In the genomic region with DNA sequence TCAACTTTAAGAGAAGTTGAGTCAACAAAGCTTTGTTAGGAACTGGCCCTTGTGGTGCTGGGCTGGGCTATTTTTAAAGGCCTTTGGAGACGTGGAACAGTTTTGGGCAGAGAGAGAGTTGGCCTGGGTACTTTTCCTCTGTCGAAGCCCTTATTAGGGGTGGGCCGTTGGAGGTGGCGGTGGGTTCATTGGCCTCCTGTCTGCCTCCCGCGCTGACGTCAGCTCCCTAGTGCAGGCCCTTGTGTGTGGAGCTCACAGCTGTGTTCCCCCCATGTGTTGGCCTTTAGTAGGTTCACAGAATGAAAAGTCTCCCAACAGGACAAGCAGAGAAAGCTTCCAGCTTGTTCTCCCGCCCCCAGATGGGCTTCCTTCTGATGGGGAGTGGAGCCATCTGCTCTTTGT, we compare ENCODE assay signal across 13 cellular contexts. TPM values are rescaled to one million over a fixed set of nuclear protein-coding genes. Genes with fewer than 3 reads are reported as not detected.
A peak's percentile ranks its signal among the peaks of the same experiment; 100 is the strongest.
DNase-seq lines count a peak whose midpoint lies in the region; ATAC-seq and TF ChIP-seq lines count a peak whose summit lies in the region.
"Had no signal": no experiment of that assay in that cellular context is flagged by ENCODE, and none has a peak within 500 bp of the region (broad histone marks: within the 10 kb centered on the region; RNA-seq: fewer than 3 reads in every experiment).

No MANE protein-coding gene starts in this region.

- H4K91ac ChIP-seq in H9 (ENCODE audit: insufficient read length, low read depth, low read length) = no peak overlapping the region

- no peak overlapping the region for H3K4ac ChIP-seq in H9 (ENCODE audit: low read depth, low read length)

- no peak overlapping the region for H3K27ac Mint-ChIP-seq in CD4-positive, alpha-beta T cell
- peak overlapping the region in 1 of 3 experiments; percentile 72; a peak in 1 of 7 replicates for H3K27ac Mint-ChIP-seq in H9
- H3K27ac Mint-ChIP-seq: activated naive CD8-positive, alpha-beta T cell treated with anti-CD3 and anti-CD28 coated beads, Interleukin-2, amount 10 ng/mL, durations not matched to agents 7 days and 5 days; IgD-negative memory B cell had no signal

- TF ChIP-seq CTCF in CD4-positive, alpha-beta T cell (IDR thresholded peaks at IDR 0.05) = no peak
- TF ChIP-seq CTCF in H9 (conservative IDR thresholded peaks at IDR 0.05) (no peak), gastroesophageal sphincter (IDR thresholded peaks at IDR 0.05) (peak in 2 of 4 experiments; percentile 5 to 25), prostate gland (IDR thresholded peaks at IDR 0.05) (no peak)

- no peaks in the 10 kb centered on the region for H3K36me3 Mint-ChIP-seq in CD4-positive, alpha-beta T cell (ENCODE audit: low read depth)
- no peaks in the 10 kb centered on the region; a peak in 1 of 7 replicates for H3K36me3 Mint-ChIP-seq in H9 (ENCODE audit: insufficient read depth in 1 of 3, low read depth in 3 of 3)
- H3K36me3 Mint-ChIP-seq: activated naive CD8-positive, alpha-beta T cell treated with anti-CD3 and anti-CD28 coated beads, Interleukin-2, amount 10 ng/mL, durations not matched to agents 7 days and 5 days; IgD-negative memory B cell had no signal

- H3K4me1 Mint-ChIP-seq in CD4-positive, alpha-beta T cell (ENCODE audit: low read depth) = peaks cover 10% of the 10 kb centered on the region
- peaks cover 10 to 40% of the 10 kb centered on the region in 2 experiments for H3K4me1 Mint-ChIP-seq in H9
- H3K4me1 Mint-ChIP-seq: activated naive CD8-positive, alpha-beta T cell treated with anti-CD3 and anti-CD28 coated beads, Interleukin-2, amount 10 ng/mL, durations not matched to agents 7 days and 5 days had no signal

- H3K9ac ChIP-seq in H9 (ENCODE audit: extremely low read depth, insufficient read length, low read length) = no peak overlapping the region

- no peak overlapping the region for H3K18ac ChIP-seq in H9 (ENCODE audit: insufficient read length, low read depth, low read length)

- no peak overlapping the region for H2BK15ac ChIP-seq in H9 (ENCODE audit: low read depth, low read length)

- no peaks in the 10 kb centered on the region for H4K20me1 ChIP-seq in H9 (ENCODE audit: control insufficient read depth, insufficient read depth, insufficient read length)

- H3T11ph ChIP-seq in H9 (ENCODE audit: low read length) = no peak overlapping the region

- H2AK5ac ChIP-seq in H9 (ENCODE audit: insufficient read length, low read length) = no peak overlapping the region

- H3K56ac ChIP-seq in H9 (ENCODE audit: insufficient read length, low read depth, low read length) = no peak overlapping the region

- no peak overlapping the region for H2BK20ac ChIP-seq in H9 (ENCODE audit: low read depth, low read length, poor library complexity, severe bottlenecking)

- H3K27me3 Mint-ChIP-seq in CD4-positive, alpha-beta T cell = peaks cover 23% of the 10 kb centered on the region
- peaks cover 12% of the 10 kb centered on the region for H3K27me3 Mint-ChIP-seq in H9 (ENCODE audit: low read depth)

- H2BK5ac ChIP-seq in H9 (ENCODE audit: insufficient read length, low read length) = no peak overlapping the region

- H3K14ac ChIP-seq in H9 (ENCODE audit: insufficient read depth, low read length) = 0 out of 2 replicates have a peak overlapping the region, but pooled peaks have one; percentile 29

- H3K4me1 ChIP-seq in H9 (ENCODE audit: insufficient read depth, low read length) (no peaks in the 10 kb centered on the region), gastroesophageal sphincter (peaks cover 0 to 75% (median 29%) of the 10 kb centered on the region in 3 donors), prostate gland (replicated peaks) (no peaks in the 10 kb centered on the region)

- no peak overlapping the region for H3K23ac ChIP-seq in H9 (ENCODE audit: insufficient read length, low read depth, low read length)

- no peak for DNase-seq in CD4-positive, alpha-beta T cell
- DNase-seq in H9 (no peak), prostate gland (ENCODE audit: low spot score) (no peak)
- no peak for DNase-seq in stimulated activated CD8-positive, alpha-beta memory T cell treated with anti-CD3 and anti-CD28 coated beads, Interleukin-4, amount 100 ng/mL, for 48 hours
- DNase-seq: activated naive CD8-positive, alpha-beta T cell treated with anti-CD3 and anti-CD28 coated beads, Interleukin-2, amount 10 ng/mL, durations not matched to agents 7 days and 5 days; NCI-H1092 had no signal

- peak; percentile 5 for TF ChIP-seq EP300 in gastroesophageal sphincter (IDR thresholded peaks at IDR 0.05)

- peaks cover 28% of the 10 kb centered on the region for H3K27me3 ChIP-seq in CD4-positive, alpha-beta T cell (ENCODE audit: control insufficient read depth, insufficient read depth, low read length)
- H3K27me3 ChIP-seq in H9 (ENCODE audit: insufficient read depth, low read length) = no peaks in the 10 kb centered on the region
- no peaks in the 10 kb centered on the region for H3K27me3 ChIP-seq in gastroesophageal sphincter
- H3K27me3 ChIP-seq in prostate gland (replicated peaks; ENCODE audit: insufficient read depth) = no peaks in the 10 kb centered on the region
- H3K27me3 ChIP-seq: hepatocyte, tibial nerve had no signal

- H2AFZ ChIP-seq in H9 (ENCODE audit: low read length) = no peak overlapping the region
- H2AFZ ChIP-seq: hepatocyte had no signal

- H3K36me3 ChIP-seq in gastroesophageal sphincter = no peaks in the 10 kb centered on the region
- no peaks in the 10 kb centered on the region for H3K36me3 ChIP-seq in prostate gland
- H3K36me3 ChIP-seq: tibial nerve had no signal

- H3K79me1 ChIP-seq in H9 (ENCODE audit: insufficient read depth, low read depth, low read length, poor library complexity, severe bottlenecking) = no peaks in the 10 kb centered on the region

- H3K79me2 ChIP-seq in H9 (ENCODE audit: insufficient read depth, low read length) = peaks cover 2% of the 10 kb centered on the region; the same call in 1 of the 2 replicates

- WGBS in H9 (ENCODE audit: extremely low coverage, insufficient read length, low lambda C conversion rate) = no CpG with 5 or more reads among the region's 8 CpGs
- WGBS in gastroesophageal sphincter (ENCODE audit: low coverage in 1 of 2), 2 donors = 34% methylated on average over 6 of the region's 8 CpGs; no CpG with 5 or more reads in 1 of the 2 donors
- 49% methylated on average over 8 of the region's 8 CpGs for WGBS in prostate gland

- no peaks in the 10 kb centered on the region for H3K9me3 ChIP-seq in CD4-positive, alpha-beta T cell (ENCODE audit: control insufficient read depth, low read length)
- H3K9me3 ChIP-seq in H9 (ENCODE audit: control insufficient read depth, low read depth, low read length) (no peaks in the 10 kb centered on the region), gastroesophageal sphincter (no peaks in the 10 kb centered on the region), prostate gland (no peaks in the 10 kb centered on the region)
- H3K9me3 ChIP-seq: tibial nerve had no signal

- no peak overlapping the region for H2BK120ac ChIP-seq in H9 (ENCODE audit: low read depth, low read length, poor library complexity, severe bottlenecking)

- ATAC-seq in CD4-positive, alpha-beta T cell (ENCODE audit: poor library complexity) = no peak
- ATAC-seq in gastroesophageal sphincter (peak; percentile 58), GM18511 (IDR thresholded peaks at IDR 0.05; ENCODE audit: unreplicated experiment) (no peak), HG03378 (IDR thresholded peaks at IDR 0.05; ENCODE audit: unreplicated experiment) (no peak)
- ATAC-seq: left colon had no signal

- H3K4me2 ChIP-seq in H9 (ENCODE audit: insufficient read depth, insufficient read length, low read length) = no peak overlapping the region
- H3K4me2 ChIP-seq: hepatocyte had no signal

- no peak overlapping the region for H4K8ac ChIP-seq in H9 (replicated peaks; ENCODE audit: insufficient read length, low read depth, low read length)

- no peak for TF ChIP-seq POLR2A in gastroesophageal sphincter (IDR thresholded peaks at IDR 0.05)
- TF ChIP-seq POLR2A in prostate gland (IDR thresholded peaks at IDR 0.05) = no peak

- peak overlapping the region; percentile 62 for H3K4me3 Mint-ChIP-seq in CD4-positive, alpha-beta T cell
- peak overlapping the region in 1 of 2 experiments; percentile 36; a peak in 2 of 5 replicates for H3K4me3 Mint-ChIP-seq in H9
- H3K4me3 Mint-ChIP-seq: activated naive CD8-positive, alpha-beta T cell treated with anti-CD3 and anti-CD28 coated beads, Interleukin-2, amount 10 ng/mL, durations not matched to agents 7 days and 5 days had no signal

- no peak overlapping the region for H3K27ac ChIP-seq in CD4-positive, alpha-beta T cell (ENCODE audit: low read depth, low read length)
- no peak overlapping the region for H3K27ac ChIP-seq in H9 (ENCODE audit: insufficient read length, low read depth, low read length)
- peak overlapping the region; percentile 90 to 98 (median 97) for H3K27ac ChIP-seq in gastroesophageal sphincter
- H3K27ac ChIP-seq in prostate gland = peak overlapping the region; percentile 79
- H3K27ac ChIP-seq: hepatocyte had no signal

- no peak overlapping the region for H3K4me3 ChIP-seq in gastroesophageal sphincter
- no peak overlapping the region for H3K4me3 ChIP-seq in prostate gland
- H3K4me3 ChIP-seq: hepatocyte, tibial nerve had no signal

- no peaks in the 10 kb centered on the region for H3K9me3 Mint-ChIP-seq in CD4-positive, alpha-beta T cell
- H3K9me3 Mint-ChIP-seq in H9 = no peaks in the 10 kb centered on the region; a peak in 1 of 5 replicates
- H3K9me3 Mint-ChIP-seq: activated naive CD8-positive, alpha-beta T cell treated with anti-CD3 and anti-CD28 coated beads, Interleukin-2, amount 10 ng/mL, durations not matched to agents 7 days and 5 days; IgD-negative memory B cell had no signal

- CTCF ChIA-PET in CD4-positive, alpha-beta T cell (lab: Charles Lee) = no interaction called here

- H4K5ac ChIP-seq in H9 (ENCODE audit: insufficient read length, low read depth, low read length) = no peak overlapping the region

- POLR2A ChIA-PET in CD4-positive, alpha-beta T cell (lab: Charles Lee) = no interaction called here

- peaks cover 12% of the 10 kb centered on the region for H3K23me2 ChIP-seq in H9 (ENCODE audit: insufficient read length, low read depth, low read length, poor library complexity, severe bottlenecking)

- H2BK12ac ChIP-seq in H9 (ENCODE audit: insufficient read length, low read depth, low read length) = no peak overlapping the region

- intact Hi-C loops in CD4-positive, alpha-beta T cell (cut with DNase I, micrococcal nuclease) = loop anchor here in 1 of 2 experiments (5.0 kb wide), 1 partner anchor 43 kb away; no protein-coding TSS in a partner anchor
- intact Hi-C loops in prostate gland (cut with DNase I) = loop anchor here (5.0 kb wide), 3 partner anchors 43 to 63 kb away; no protein-coding TSS in a partner anchor

RNA-seq across cellular contexts. Expression of a gene that starts 2.7 kb away (rescaled TPM):
- under 1 TPM in 1 of 2 experiments, not detected in 1; 0.17 TPM for total RNA-seq in CD4-positive, alpha-beta T cell
- total RNA-seq in H9 (2021) = 35.0 and 38.1 TPM in 2 replicates
- 100 to 1,000 TPM; 105 to 231 (median 127) TPM for total RNA-seq in gastroesophageal sphincter
- 10 to 100 TPM; 19.1 to 28.5 TPM for total RNA-seq in prostate gland

Comparison
In these comparisons a context has a peak if more than half of its experiments do, and no peak if none do; other contexts are left out.
1. H3K27ac ChIP-seq: peak in gastroesophageal sphincter (4 of 4) and prostate gland (2 of 2); none in CD4-positive, alpha-beta T cell (single experiment) and H9 (single experiment).
2. RNA of a gene that starts 2.7 kb away (total RNA-seq): 105 to 231 TPM in gastroesophageal sphincter, 35.0 to 38.1 TPM in H9 and 19.1 to 28.5 TPM in prostate gland; 0.17 TPM in CD4-positive, alpha-beta T cell; every median in the first group is over 10 times any median in the second.